ENCODE assay signal across 10 cellular contexts in genomic region chr11:64849600-64850356, GRCh38. TPM values are rescaled to one million over a fixed set of nuclear protein-coding genes. Genes with fewer than 3 reads are reported as not detected.
DNase-seq lines count a peak whose midpoint lies in the region; ATAC-seq, FAIRE-seq and TF ChIP-seq lines count a peak whose summit lies in the region.
"Had no signal": no experiment of that assay in that cellular context is flagged by ENCODE, and none has a peak within 500 bp of the region (broad histone marks: within the 10 kb centered on the region; RNA-seq: fewer than 3 reads in every experiment).

No MANE protein-coding gene starts in this region.

- peaks cover 18% of the 10 kb centered on the region; the same call in 2 of the 3 replicates for H3K36me3 ChIP-seq in K562 (ENCODE audit: control insufficient read depth, insufficient read depth, low read length)

- TF ChIP-seq EP300 in K562 (IDR thresholded peaks at IDR 0.05; ENCODE audit: low read length) = no peak

- no TSS peak for BruUV-seq in K562 (replicated peaks; lab: Mats Ljungman, UMichigan)

- H3K36me3 Mint-ChIP-seq in memory B cell = peaks cover 6% of the 10 kb centered on the region
- peaks cover 5% of the 10 kb centered on the region for H3K36me3 Mint-ChIP-seq in nephron progenitor cell (ENCODE audit: low read depth)

- ATAC-seq in K562 = no peak
- no peak for ATAC-seq in memory B cell (ENCODE audit: low read depth)
- ATAC-seq in HG03095 (IDR thresholded peaks at IDR 0.05; ENCODE audit: unreplicated experiment) = no peak

- no peak overlapping the region for H3K4me2 ChIP-seq in K562 (ENCODE audit: insufficient read depth, low read length)

- TF ChIP-seq CTCF in AG04450 (IDR thresholded peaks at IDR 0.05; ENCODE audit: low read depth, low read length) (peak; percentile 27), K562 (IDR thresholded peaks at IDR 0.05 in 2 of 3, conservative IDR thresholded peaks at IDR 0.05 in 1 of 3; ENCODE audit: insufficient read depth in 2 of 3, low read depth in 1 of 3, low read length in 3 of 3) (peak in 2 of 3 experiments; percentile 41 to 51; a peak in 4 of 6 replicates), nephron progenitor cell (IDR thresholded peaks at IDR 0.05) (no peak)

- H3K9me1 ChIP-seq in K562 (ENCODE audit: control insufficient read depth, insufficient read depth, low read length) = no peaks in the 10 kb centered on the region

- H3K27me3 ChIP-seq in AG04450 (ENCODE audit: control insufficient read depth, insufficient read depth, low read length) (no peaks in the 10 kb centered on the region), K562 (ENCODE audit: control insufficient read depth in 2 of 2, insufficient read depth in 2 of 2, low read length in 2 of 2) (no peaks in the 10 kb centered on the region)

- 84% methylated on average over 19 of the region's 19 CpGs for WGBS in K562 (ENCODE audit: insufficient coverage, low coverage, missing lambda C conversion rate)

- CTCF ChIA-PET in AG04450 (lab: Charles Lee) (interaction anchor here (0.5 to 8.3 kb wide), 10 partner anchors 15 to 609 kb away, joined by 3 to 86 read pairs (median 6); partner anchors contain the start of genes ARL2, EHD1 and FKBP2), K562 (lab: Yijun Ruan, JAX; ENCODE audit: low intra/inter-chr PET ratio) (interaction anchor here (3.7 kb wide), 1 partner anchor 44 kb away, joined by 39 read pairs; no protein-coding TSS in a partner anchor)

- POLR2A ChIA-PET in AG04450 (lab: Yijun Ruan, JAX) = interaction anchor here (0.5 to 1.4 kb wide), 5 partner anchors 12 to 463 kb away, joined by 3 to 9 read pairs (median 5); no protein-coding TSS in a partner anchor
- POLR2A ChIA-PET in K562 (lab: Yijun Ruan, JAX) = interaction anchor here (0.8 to 4.4 kb wide), 5 partner anchors 14 to 42 kb away, joined by 3 to 26 read pairs (median 11); partner anchors contain the start of gene EHD1

- H2AFZ ChIP-seq in K562 (ENCODE audit: low read depth, low read length) = no peak overlapping the region; the same call in 1 of the 2 replicates

- H3K27me3 Mint-ChIP-seq in memory B cell (no peaks in the 10 kb centered on the region), nephron progenitor cell (ENCODE audit: low read depth, poor library complexity) (peaks cover 4% of the 10 kb centered on the region)

- peaks cover 39 to 83% of the 10 kb centered on the region in 2 experiments for H3K4me1 ChIP-seq in K562 (replicated peaks in 1 of 2; ENCODE audit: control insufficient read depth in 2 of 2, insufficient read depth in 2 of 2, low read length in 2 of 2)

- no peaks in the 10 kb centered on the region for H4K20me1 ChIP-seq in K562 (replicated peaks; ENCODE audit: control insufficient read depth, insufficient read depth, low read length)

- in situ Hi-C loops in K562 (cut with MboI) = loop anchor here (5.0 kb wide), 2 partner anchors 43 to 148 kb away; partner anchors contain the start of gene BATF2

- H3K4me3 Mint-ChIP-seq in memory B cell = peak overlapping the region; percentile 11
- no peak overlapping the region for H3K4me3 Mint-ChIP-seq in nephron progenitor cell

- 0 out of 2 replicates have a peak, but pooled peaks have one; percentile 34 for TF ChIP-seq POLR2A in GM12892 (IDR thresholded peaks at IDR 0.05; ENCODE audit: low read depth, low read length)
- no peak for TF ChIP-seq POLR2A in K562 (conservative IDR thresholded peaks at IDR 0.05)

- intact Hi-C loops in K562 (cut with micrococcal nuclease) = loop anchor here (5.0 to 10.0 kb wide), 2 partner anchors 263 to 405 kb away; partner anchors contain the start of gene TM7SF2

- H3K4me3 ChIP-seq in AG04450 (ENCODE audit: low read depth, low read length) (no peak overlapping the region), K562 (no peak overlapping the region)

- H3K9me3 ChIP-seq in AG04450 (ENCODE audit: control insufficient read depth, insufficient read depth, low read length) = peaks cover 6% of the 10 kb centered on the region; the same call in 1 of the 2 replicates
- H3K9me3 ChIP-seq in K562 (replicated peaks; ENCODE audit: control insufficient read depth, insufficient read depth, low read depth, low read length) = no peaks in the 10 kb centered on the region

- peak overlapping the region; percentile 97 for H3K27ac Mint-ChIP-seq in memory B cell
- H3K27ac Mint-ChIP-seq in nephron progenitor cell = no peak overlapping the region

- H3K4me1 Mint-ChIP-seq in memory B cell (peaks cover 56% of the 10 kb centered on the region), nephron progenitor cell (peaks cover 22% of the 10 kb centered on the region)

- FAIRE-seq in GM12892 (lab: Jason Lieb, UNC) = peak; percentile 60
- no peak for FAIRE-seq in K562 (lab: Jason Lieb, UNC)

- TF ChIP-seq RAD21 in K562 (CRISPR knock-in tag; conservative IDR thresholded peaks at IDR 0.05 in 1 of 2, IDR thresholded peaks at IDR 0.05 in 1 of 2) = peak; percentile 14 to 38; a peak in 3 of 4 replicates

- DNase-seq in AG04450 (ENCODE audit: low read depth, low spot score) (no peak), GM12892 (ENCODE audit: insufficient read length) (no peak), K562 (ENCODE audit: extremely low read depth in 1 of 4, low spot score in 3 of 4) (no peak), memory B cell (ENCODE audit: low spot score in 2 of 2) (no peak), nephron progenitor cell (no peak), NCI-H1436 treated with DMSO at 0.1 percent for 48 hours (lab: John Stamatoyannopoulos, UW) (no peak), ecto neural progenitor cell (ENCODE audit: low spot score) (no peak)
- DNase-seq: effector CD4-positive, alpha-beta T cell had no signal

- H3K27ac ChIP-seq in AG04450 (ENCODE audit: low read depth, low read length) = no peak overlapping the region
- H3K27ac ChIP-seq in K562 (ENCODE audit: extremely low read depth, low read depth, low read length) = no peak overlapping the region

- no peaks in the 10 kb centered on the region for H3K79me2 ChIP-seq in K562 (ENCODE audit: control insufficient read depth, insufficient read depth, low read length)

- H3K9me3 Mint-ChIP-seq in memory B cell = no peaks in the 10 kb centered on the region
- no peaks in the 10 kb centered on the region for H3K9me3 Mint-ChIP-seq in nephron progenitor cell

- peak overlapping the region in 1 of 2 experiments; percentile 87; a peak in 2 of 4 replicates for H3K9ac ChIP-seq in K562 (ENCODE audit: insufficient read depth in 1 of 2, low read depth in 2 of 2, low read length in 2 of 2)

RNA-seq across cellular contexts. Expression of gene CDC42BPG, which starts 5.3 kb away (rescaled TPM):
- polyA plus RNA-seq in AG04450 (2011; rRNA removed) (0.02 and 0.04 TPM in 2 replicates), K562 (2011; rRNA removed) (2.2 and 3.6 TPM in 2 replicates), K562 (2014; fragmentation: Illumina TruSeq; extraction: Trizol) (1.8 and 4.6 TPM in 2 replicates), K562 (2014; fragmentation: Nextera tagmentation; extraction: Ambion mirVana) (under 1 TPM; 0.04 to 0.08 TPM), K562 (2014; rRNA removed) (7.9 and 11.8 TPM in 2 replicates)
- polyA minus RNA-seq in AG04450 (2011; rRNA and poly(A)+ RNA removed) = 0.09 TPM in 1 of 2 replicates, not detected in the other
- polyA plus RNA-seq in GM12892 (2012; ENCODE audit: missing spikeins) = 0.15 TPM
- 19.1 and 64.6 TPM in 2 replicates for total RNA-seq in K562 (2011; cell fraction: chromatin; rRNA removed; ENCODE audit: low replicate concordance)
- total RNA-seq in K562 (2011; cell fraction: nucleolus; rRNA removed) = 33.3 and 37.9 TPM in 2 replicates
- 16.2 and 19.7 TPM in 2 replicates for total RNA-seq in K562 (2011; cell fraction: nucleoplasm; rRNA removed)
- total RNA-seq in K562 (2014; rRNA removed) (4.0 and 7.1 TPM in 2 replicates), K562 (2014; rRNA removed; fragmentation: Illumina TruSeq; extraction: Trizol) (0.99 and 1.1 TPM in 2 replicates), K562 (2015; rRNA removed; fragmentation: Illumina TruSeq; extraction: Trizol) (2.1 and 2.5 TPM in 2 replicates), K562 (2021) (7.4 and 8.8 TPM in 2 replicates)
- polyA plus RNA-seq in K562 (2011; cell fraction: cytosol; rRNA removed) = 2.0 and 4.5 TPM in 2 replicates
- 15.1 and 28.5 TPM in 2 replicates for polyA plus RNA-seq in K562 (2011; cell fraction: nucleus; rRNA removed)
- 4.7 and 6.3 TPM in 2 replicates for polyA plus RNA-seq in K562 (2012)
- 2.1 and 3.0 TPM in 2 replicates for polyA minus RNA-seq in K562 (2011; rRNA and poly(A)+ RNA removed)
- polyA minus RNA-seq in K562 (2011; cell fraction: cytosol; rRNA and poly(A)+ RNA removed) = 3.2 and 3.5 TPM in 2 replicates
- 12.1 and 12.2 TPM in 2 replicates for polyA minus RNA-seq in K562 (2011; cell fraction: nucleus; rRNA and poly(A)+ RNA removed)
- total RNA-seq: RPMI7951 had no signal

RNA-seq across cellular contexts. Expression of gene EHD1, which starts 28.6 kb away (rescaled TPM):
- polyA plus RNA-seq in AG04450 (2011; rRNA removed) (56.1 and 77.7 TPM in 2 replicates), K562 (2011; rRNA removed) (16.4 and 34.2 TPM in 2 replicates), K562 (2014; fragmentation: Illumina TruSeq; extraction: Trizol) (41.0 and 45.1 TPM in 2 replicates), K562 (2014; fragmentation: Nextera tagmentation; extraction: Ambion mirVana) (under 1 TPM; 0.46 to 0.59 TPM), K562 (2014; rRNA removed) (26.8 and 27.3 TPM in 2 replicates)
- polyA minus RNA-seq in AG04450 (2011; rRNA and poly(A)+ RNA removed) = 98.0 and 147 TPM in 2 replicates
- 76.6 TPM for polyA plus RNA-seq in GM12892 (2012; ENCODE audit: missing spikeins)
- 20.8 and 92.1 TPM in 2 replicates for total RNA-seq in K562 (2011; cell fraction: chromatin; rRNA removed; ENCODE audit: low replicate concordance)
- 57.7 and 64.3 TPM in 2 replicates for total RNA-seq in K562 (2011; cell fraction: nucleolus; rRNA removed)
- 24.2 and 37.8 TPM in 2 replicates for total RNA-seq in K562 (2011; cell fraction: nucleoplasm; rRNA removed)
- total RNA-seq in K562 (2014; rRNA removed) (39.1 and 40.0 TPM in 2 replicates), K562 (2014; rRNA removed; fragmentation: Illumina TruSeq; extraction: Trizol) (7.2 and 11.5 TPM in 2 replicates), K562 (2015; rRNA removed; fragmentation: Illumina TruSeq; extraction: Trizol) (12.7 and 12.9 TPM in 2 replicates), K562 (2021) (65.0 and 69.6 TPM in 2 replicates)
- 30.6 and 56.6 TPM in 2 replicates for polyA plus RNA-seq in K562 (2011; cell fraction: cytosol; rRNA removed)
- polyA plus RNA-seq in K562 (2011; cell fraction: nucleus; rRNA removed) = 30.2 and 48.9 TPM in 2 replicates
- polyA plus RNA-seq in K562 (2012) = 38.5 and 52.8 TPM in 2 replicates
- polyA minus RNA-seq in K562 (2011; rRNA and poly(A)+ RNA removed) = 26.8 and 39.2 TPM in 2 replicates
- polyA minus RNA-seq in K562 (2011; cell fraction: cytosol; rRNA and poly(A)+ RNA removed) = 50.9 and 64.3 TPM in 2 replicates
- 17.4 and 22.8 TPM in 2 replicates for polyA minus RNA-seq in K562 (2011; cell fraction: nucleus; rRNA and poly(A)+ RNA removed)

RNA-seq across cellular contexts. Expression of gene MEN1, which starts 39.4 kb away (rescaled TPM):
- polyA plus RNA-seq in AG04450 (2011; rRNA removed) (15.0 and 22.3 TPM in 2 replicates), K562 (2011; rRNA removed) (19.3 and 34.7 TPM in 2 replicates), K562 (2014; fragmentation: Illumina TruSeq; extraction: Trizol) (42.7 and 48.3 TPM in 2 replicates), K562 (2014; fragmentation: Nextera tagmentation; extraction: Ambion mirVana) (1 to 10 TPM; 3.4 to 3.9 TPM), K562 (2014; rRNA removed) (40.5 and 42.5 TPM in 2 replicates)
- 11.5 and 17.1 TPM in 2 replicates for polyA minus RNA-seq in AG04450 (2011; rRNA and poly(A)+ RNA removed)
- 9.5 TPM for polyA plus RNA-seq in GM12892 (2012; ENCODE audit: missing spikeins)
- total RNA-seq in K562 (2011; cell fraction: chromatin; rRNA removed; ENCODE audit: low replicate concordance) = 33.3 and 80.8 TPM in 2 replicates
- 78.7 and 86.4 TPM in 2 replicates for total RNA-seq in K562 (2011; cell fraction: nucleolus; rRNA removed)
- total RNA-seq in K562 (2011; cell fraction: nucleoplasm; rRNA removed) = 51.5 and 54.8 TPM in 2 replicates
- total RNA-seq in K562 (2014; rRNA removed) (24.3 and 29.4 TPM in 2 replicates), K562 (2014; rRNA removed; fragmentation: Illumina TruSeq; extraction: Trizol) (6.3 and 7.3 TPM in 2 replicates), K562 (2015; rRNA removed; fragmentation: Illumina TruSeq; extraction: Trizol) (12.3 and 15.0 TPM in 2 replicates), K562 (2021) (55.7 and 57.2 TPM in 2 replicates)
- polyA plus RNA-seq in K562 (2011; cell fraction: cytosol; rRNA removed) = 22.5 and 54.7 TPM in 2 replicates
- 88.7 and 149 TPM in 2 replicates for polyA plus RNA-seq in K562 (2011; cell fraction: nucleus; rRNA removed)
- polyA plus RNA-seq in K562 (2012) = 41.1 and 44.4 TPM in 2 replicates
- polyA minus RNA-seq in K562 (2011; rRNA and poly(A)+ RNA removed) = 6.3 and 9.1 TPM in 2 replicates
- 24.1 and 29.2 TPM in 2 replicates for polyA minus RNA-seq in K562 (2011; cell fraction: cytosol; rRNA and poly(A)+ RNA removed)
- polyA minus RNA-seq in K562 (2011; cell fraction: nucleus; rRNA and poly(A)+ RNA removed) = 19.9 and 21.0 TPM in 2 replicates

RNA-seq across cellular contexts. Expression of gene MAP4K2, which starts 46.8 kb away (rescaled TPM):
- polyA plus RNA-seq in AG04450 (2011; rRNA removed) = 9.9 and 14.1 TPM in 2 replicates
- 12.5 and 15.4 TPM in 2 replicates for polyA minus RNA-seq in AG04450 (2011; rRNA and poly(A)+ RNA removed)
- polyA plus RNA-seq in GM12892 (2012; ENCODE audit: missing spikeins) = 27.8 TPM
- total RNA-seq in K562 (2011; cell fraction: chromatin; rRNA removed; ENCODE audit: low replicate concordance) = 11.3 and 40.1 TPM in 2 replicates
- 20.5 and 22.5 TPM in 2 replicates for total RNA-seq in K562 (2011; cell fraction: nucleolus; rRNA removed)
- total RNA-seq in K562 (2011; cell fraction: nucleoplasm; rRNA removed) = 7.3 and 11.7 TPM in 2 replicates
- total RNA-seq in K562 (2014; rRNA removed) = 9.6 and 13.7 TPM in 2 replicates
- total RNA-seq in K562 (2014; rRNA removed; fragmentation: Illumina TruSeq; extraction: Trizol) = 3.4 and 4.9 TPM in 2 replicates
- 7.0 and 8.5 TPM in 2 replicates for total RNA-seq in K562 (2015; rRNA removed; fragmentation: Illumina TruSeq; extraction: Trizol)
- total RNA-seq in K562 (2021) = 13.9 and 14.5 TPM in 2 replicates
- 7.3 and 11.2 TPM in 2 replicates for polyA plus RNA-seq in K562 (2011; rRNA removed)
- 11.2 and 14.4 TPM in 2 replicates for polyA plus RNA-seq in K562 (2011; cell fraction: cytosol; rRNA removed)
- polyA plus RNA-seq in K562 (2011; cell fraction: nucleus; rRNA removed) = 40.2 and 43.0 TPM in 2 replicates
- 9.6 and 14.0 TPM in 2 replicates for polyA plus RNA-seq in K562 (2012)
- 8.5 and 12.2 TPM in 2 replicates for polyA plus RNA-seq in K562 (2014; fragmentation: Illumina TruSeq; extraction: Trizol)
- polyA plus RNA-seq in K562 (2014; fragmentation: Nextera tagmentation; extraction: Ambion mirVana) = under 1 TPM; 0.13 to 0.39 TPM
- polyA plus RNA-seq in K562 (2014; rRNA removed) = 10.5 and 11.6 TPM in 2 replicates
- polyA minus RNA-seq in K562 (2011; rRNA and poly(A)+ RNA removed) = 5.1 and 6.7 TPM in 2 replicates
- 8.8 and 11.1 TPM in 2 replicates for polyA minus RNA-seq in K562 (2011; cell fraction: cytosol; rRNA and poly(A)+ RNA removed)
- polyA minus RNA-seq in K562 (2011; cell fraction: nucleus; rRNA and poly(A)+ RNA removed) = 5.8 and 12.4 TPM in 2 replicates
